In genomic region chr2:218607436-218608115, GRCh38 we compare ENCODE assay signal across 9 cellular contexts. TPM values are rescaled to one million over a fixed set of nuclear protein-coding genes. Genes with fewer than 3 reads are reported as not detected.
A peak's percentile ranks its signal among the peaks of the same experiment; 100 is the strongest.
DNase-seq lines count a peak whose midpoint lies in the region; ATAC-seq and TF ChIP-seq lines count a peak whose summit lies in the region.
"Had no signal": no experiment of that assay in that cellular context is flagged by ENCODE, and none has a peak within 500 bp of the region (broad histone marks: within the 10 kb centered on the region; RNA-seq: fewer than 3 reads in every experiment).

Gene PLCD4, plus strand, starts transcription at chr2:218607899. Its CDS starts 7,841 bp downstream, at chr2:218615740.

- H3K4me1 ChIP-seq in gastroesophageal sphincter: peaks cover 0 to 42% (median 14%) of the 10 kb centered on the region in 3 donors

- peak in 2 of 4 experiments; percentile 24 for TF ChIP-seq CTCF in gastroesophageal sphincter (IDR thresholded peaks at IDR 0.05)

- H3K27ac ChIP-seq in gastroesophageal sphincter: peak within 1 kb of the TSS; percentile 43 to 82 (median 77)
- H3K27ac ChIP-seq: body of pancreas had no signal

- no peaks in the 10 kb centered on the region for H3K27me3 ChIP-seq in gastroesophageal sphincter
- H3K27me3 ChIP-seq: body of pancreas had no signal

- peak within 1 kb of the TSS; percentile 38 to 42 for H3K4me3 ChIP-seq in gastroesophageal sphincter
- H3K4me3 ChIP-seq: body of pancreas had no signal

- DNase-seq in ELR (ENCODE audit: low read depth): peak; percentile 76
- peak; percentile 76 for DNase-seq in renal cortical epithelial cell (ENCODE audit: low read depth)
- no peak for DNase-seq in NCI-H774 (lab: John Stamatoyannopoulos, UW)
- no peak for DNase-seq in effector CD8-positive, alpha-beta T cell (lab: John Stamatoyannopoulos, UW)

- peaks cover 0 to 4% of the 10 kb centered on the region in 2 donors for H3K36me3 ChIP-seq in gastroesophageal sphincter

- TF ChIP-seq POLR2A in gastroesophageal sphincter (IDR thresholded peaks at IDR 0.05): peak; percentile 25 to 29

- 5 to 8% methylated on average over 4 to 7 of the region's 8 CpGs for WGBS in gastroesophageal sphincter (ENCODE audit: low coverage in 1 of 2), 2 donors

- no peak for TF ChIP-seq EP300 in gastroesophageal sphincter (IDR thresholded peaks at IDR 0.05)

- no peaks in the 10 kb centered on the region for H3K9me3 ChIP-seq in gastroesophageal sphincter
- H3K9me3 ChIP-seq: body of pancreas had no signal

- peak; percentile 90 for ATAC-seq in SK-N-SH treated with all-trans-retinoic acid at 6 μM for 48 hours
- ATAC-seq in gastroesophageal sphincter: peak; percentile 77
- no peak for ATAC-seq in GM19035 (IDR thresholded peaks at IDR 0.05; ENCODE audit: unreplicated experiment)
- ATAC-seq in HG02852 (IDR thresholded peaks at IDR 0.05; ENCODE audit: unreplicated experiment): no peak
- ATAC-seq: body of pancreas had no signal

TF ChIP-seq in SK-N-SH treated with all-trans-retinoic acid at 6 μM for 48 hours, 23 proteins besides CTCF, POLR2A, EP300 and RAD21:
- TF ChIP-seq TCF4 (CRISPR knock-in tag; IDR thresholded peaks at IDR 0.05; ENCODE audit: borderline replicate concordance): peak; percentile 67; the same call in 1 of the 2 replicates
- no peak for TF ChIP-seq TSHZ2 (CRISPR knock-in tag; IDR thresholded peaks at IDR 0.05)

RNA-seq across cellular contexts. Expression of gene PLCD4, which starts in this region (rescaled TPM):
- total RNA-seq in gastroesophageal sphincter (10 to 100 TPM in 2 of 4 donors, 1 to 10 TPM in 2; 1.6 to 18.8 (median 9.3) TPM), renal cortical epithelial cell (2.9 and 3.0 TPM in 2 replicates)

Comparison
In these comparisons a context has a peak if more than half of its experiments do, and no peak if none do; other contexts are left out.
1. DNase-seq: peak in ELR (single experiment) and renal cortical epithelial cell (single experiment); none in NCI-H774 (single experiment) and effector CD8-positive, alpha-beta T cell (single experiment).
2. ATAC-seq: peak in SK-N-SH treated with all-trans-retinoic acid at 6 μM for 48 hours (single experiment) and gastroesophageal sphincter (single experiment); none in GM19035 (single experiment) and HG02852 (single experiment).